ENCODE assay signal across 20 cellular contexts in genomic region chr10:129025774-129026173, GRCh38.
"Had no signal": no experiment of that assay in that cellular context is flagged by ENCODE, and none has a peak within 500 bp of the region (broad histone marks: within the 10 kb centered on the region; RNA-seq: fewer than 3 reads in every experiment).

No MANE protein-coding gene starts in this region.

- H3K4me3 ChIP-seq: colonic mucosa, esophagus squamous epithelium, lung, smooth muscle cell, testis, tibial nerve, upper lobe of right lung, vagina had no signal

- H3K36me3 ChIP-seq: colonic mucosa, esophagus squamous epithelium, neutrophil, tibial nerve, upper lobe of right lung, vagina had no signal

- ATAC-seq: left cardiac atrium; left ventricle myocardium superior; stimulated activated memory B cell treated with anti-CD40 and anti-IgM and Interleukin-4, amounts not matched to agents 10 μg/mL and 1 μg/mL and 100 μg/mL, for 72 hours had no signal

- H3K4me2 ChIP-seq: smooth muscle cell had no signal

- DNase-seq: colonic mucosa; dermis blood vessel endothelial cell; esophagus squamous epithelium; foreskin fibroblast; kidney; left cardiac atrium; left ventricle myocardium superior; mesenchymal stem cell; naive B cell; nephron progenitor cell; stimulated activated CD4-positive, alpha-beta T cell treated with anti-CD3 and anti-CD28 coated beads, Interleukin-4, amount 100 ng/mL, for 1 hour; stimulated activated CD8-positive, alpha-beta memory T cell treated with anti-CD3 and anti-CD28 coated beads, Interleukin-4, amount 100 ng/mL, for 48 hours; testis; upper lobe of right lung had no signal

- H3K27ac ChIP-seq: colonic mucosa, esophagus squamous epithelium, neutrophil, testis, upper lobe of right lung, vagina had no signal

- H3K27me3 ChIP-seq: colonic mucosa, testis, vagina had no signal

- H3K9me3 ChIP-seq: colonic mucosa, esophagus squamous epithelium, neutrophil, testis, tibial nerve, upper lobe of right lung, vagina had no signal

- H3K4me1 ChIP-seq: colonic mucosa, testis, vagina had no signal
